ENCODE assay signal across 20 cellular contexts in the genomic region with DNA sequence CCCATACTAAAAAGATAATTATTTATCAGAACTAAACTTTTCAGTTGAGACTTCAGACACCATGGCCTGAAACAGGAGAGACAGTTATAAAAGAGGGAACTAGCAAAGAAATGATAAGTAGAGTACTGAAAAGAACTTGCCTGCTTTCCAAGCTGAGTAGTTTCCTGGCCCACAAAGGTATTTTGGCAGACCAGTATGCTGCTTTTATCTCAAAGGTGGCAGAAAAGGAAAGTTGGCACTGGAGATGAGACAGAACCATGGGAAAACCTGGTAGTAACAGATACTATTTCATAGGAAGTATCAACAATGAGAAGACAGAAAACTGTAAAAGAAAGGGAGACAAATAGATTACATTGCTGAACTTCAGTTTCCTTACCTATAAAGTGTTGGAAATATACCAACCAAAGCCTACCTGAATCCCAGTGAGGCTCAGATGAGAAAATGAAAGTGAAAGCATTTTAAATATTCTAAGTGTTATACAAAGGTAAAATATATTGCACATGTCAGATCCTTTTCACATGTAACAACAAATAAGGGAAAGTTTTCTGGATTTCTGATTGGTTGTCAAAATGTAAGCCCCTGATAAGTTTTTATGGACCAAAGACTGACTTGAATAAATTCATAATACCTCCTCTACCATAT.
A peak's percentile ranks its signal among the peaks of the same experiment; 100 is the strongest.
DNase-seq lines count a peak whose midpoint lies in the region; ATAC-seq and TF ChIP-seq lines count a peak whose summit lies in the region.
"Had no signal": no experiment of that assay in that cellular context is flagged by ENCODE, and none has a peak within 500 bp of the region (broad histone marks: within the 10 kb centered on the region; RNA-seq: fewer than 3 reads in every experiment).

No MANE protein-coding gene starts in this region.

- CTCF ChIA-PET in activated naive CD4-positive, alpha-beta T cell treated with anti-CD3 and anti-CD28 coated beads, Interleukin-2, amount 10 ng/mL, durations not matched to agents 7 days and 5 days (lab: Charles Lee) = no interaction called here

- TF ChIP-seq CTCF in GM23338 (conservative IDR thresholded peaks at IDR 0.05; ENCODE audit: low read depth in 2 of 2) = no peak

- no peaks in the 10 kb centered on the region for H3K36me3 Mint-ChIP-seq in activated naive CD4-positive, alpha-beta T cell treated with anti-CD3 and anti-CD28 coated beads, Interleukin-2, amount 10 ng/mL, durations not matched to agents 7 days and 5 days
- no peaks in the 10 kb centered on the region for H3K36me3 Mint-ChIP-seq in GM23338 (ENCODE audit: low read depth)
- no peaks in the 10 kb centered on the region for H3K36me3 Mint-ChIP-seq in T-helper 17 cell (ENCODE audit: low read depth)
- H3K36me3 Mint-ChIP-seq in naive thymus-derived CD8-positive, alpha-beta T cell = no peaks in the 10 kb centered on the region

- POLR2A ChIA-PET in naive thymus-derived CD8-positive, alpha-beta T cell (lab: Charles Lee) = no interaction called here

- no peaks in the 10 kb centered on the region for H3K9me2 ChIP-seq in GM23338 (ENCODE audit: insufficient read depth)
- H3K9me2 ChIP-seq: SK-N-SH had no signal

- H3K27me3 Mint-ChIP-seq in activated naive CD4-positive, alpha-beta T cell treated with anti-CD3 and anti-CD28 coated beads, Interleukin-2, amount 10 ng/mL, durations not matched to agents 7 days and 5 days = no peaks in the 10 kb centered on the region
- H3K27me3 Mint-ChIP-seq in GM23338 (ENCODE audit: insufficient read depth, low read depth, poor library complexity) (peaks cover 2% of the 10 kb centered on the region), T-helper 17 cell (no peaks in the 10 kb centered on the region)
- H3K27me3 Mint-ChIP-seq in naive thymus-derived CD8-positive, alpha-beta T cell = peaks cover 0 to 4% (median 0%) of the 10 kb centered on the region in 5 donors

- H3K79me2 ChIP-seq in GM23338 (replicated peaks; ENCODE audit: insufficient read depth) = no peaks in the 10 kb centered on the region

- H3K27ac Mint-ChIP-seq in activated naive CD4-positive, alpha-beta T cell treated with anti-CD3 and anti-CD28 coated beads, Interleukin-2, amount 10 ng/mL, durations not matched to agents 7 days and 5 days = peak overlapping the region; percentile 5
- H3K27ac Mint-ChIP-seq in GM23338 (no peak overlapping the region), T-helper 17 cell (peak overlapping the region; percentile 74)
- peak overlapping the region in 7 of 10 donors; percentile 4 to 78 (median 36) for H3K27ac Mint-ChIP-seq in naive thymus-derived CD8-positive, alpha-beta T cell
- H3K27ac Mint-ChIP-seq: HFFc6 had no signal

- no peak overlapping the region for H3K4me3 Mint-ChIP-seq in activated naive CD4-positive, alpha-beta T cell treated with anti-CD3 and anti-CD28 coated beads, Interleukin-2, amount 10 ng/mL, durations not matched to agents 7 days and 5 days
- H3K4me3 Mint-ChIP-seq in GM23338 (no peak overlapping the region), T-helper 17 cell (peak overlapping the region; percentile 81)
- H3K4me3 Mint-ChIP-seq in naive thymus-derived CD8-positive, alpha-beta T cell = peak overlapping the region in 9 of 10 donors; percentile 24 to 68 (median 48)
- H3K4me3 Mint-ChIP-seq: HFFc6, neural crest cell had no signal

- H3K36me3 ChIP-seq in GM23338 (ENCODE audit: insufficient read depth) = no peaks in the 10 kb centered on the region

- H3K4me3 ChIP-seq in GM23338 = no peak overlapping the region
- H3K4me3 ChIP-seq: lung had no signal

- no peak for DNase-seq in activated naive CD4-positive, alpha-beta T cell treated with anti-CD3 and anti-CD28 coated beads, Interleukin-2, amount 10 ng/mL, durations not matched to agents 7 days and 5 days
- DNase-seq in activated naive CD4-positive, alpha-beta T cell treated with Interleukin-2 at 50 U/mL for 16 hours = no peak
- DNase-seq in GM23338 (ENCODE audit: low spot score) = no peak
- DNase-seq in T-helper 17 cell = no peak
- DNase-seq in naive thymus-derived CD8-positive, alpha-beta T cell = no peak
- DNase-seq in KBM-7 = no peak
- DNase-seq in nucleus accumbens (lab: John Stamatoyannopoulos, UW) = no peak
- DNase-seq: activated CD4-positive, CD25-positive, alpha-beta regulatory T cell; amniotic stem cell; cerebellar nuclear complex; foreskin melanocyte; HFFc6; Karpas-422; NCI-H1417 treated with DMSO at 0.1 percent for 48 hours; NCI-H446; retina; SK-N-SH had no signal

- H4K20me1 ChIP-seq in GM23338 (replicated peaks; ENCODE audit: insufficient read depth) = no peaks in the 10 kb centered on the region

- peak overlapping the region; percentile 25; the same call in 1 of the 2 replicates for H2AFZ ChIP-seq in GM23338

- no peaks in the 10 kb centered on the region for H3K9me3 ChIP-seq in T-helper 17 cell (ENCODE audit: control insufficient read depth, low read length, poor library complexity, severe bottlenecking)
- H3K9me3 ChIP-seq: SK-N-SH had no signal

- peaks cover 2% of the 10 kb centered on the region for H3K9me3 Mint-ChIP-seq in activated naive CD4-positive, alpha-beta T cell treated with anti-CD3 and anti-CD28 coated beads, Interleukin-2, amount 10 ng/mL, durations not matched to agents 7 days and 5 days
- H3K9me3 Mint-ChIP-seq in GM23338 = no peaks in the 10 kb centered on the region
- no peaks in the 10 kb centered on the region for H3K9me3 Mint-ChIP-seq in naive thymus-derived CD8-positive, alpha-beta T cell
- H3K9me3 Mint-ChIP-seq: neural crest cell had no signal

- H3K27ac ChIP-seq in GM23338 (ENCODE audit: low read depth) = no peak overlapping the region

- ATAC-seq in GM23338 = no peak
- ATAC-seq in T-helper 17 cell = no peak
- ATAC-seq in naive thymus-derived CD8-positive, alpha-beta T cell = no peak
- ATAC-seq in GM18858 (IDR thresholded peaks at IDR 0.05; ENCODE audit: unreplicated experiment) = no peak

- no peaks in the 10 kb centered on the region; the same call in 1 of the 2 replicates for H3K4me1 ChIP-seq in GM23338 (ENCODE audit: insufficient read depth)

- no peaks in the 10 kb centered on the region for H3F3A ChIP-seq in GM23338 (replicated peaks; ENCODE audit: low read depth)

- H3K27me3 ChIP-seq in GM23338 (ENCODE audit: insufficient read depth) = no peaks in the 10 kb centered on the region

- no peak overlapping the region for H3K4me2 ChIP-seq in GM23338
- H3K4me2 ChIP-seq: SK-N-SH had no signal

- peaks cover 16% of the 10 kb centered on the region for H3K4me1 Mint-ChIP-seq in activated naive CD4-positive, alpha-beta T cell treated with anti-CD3 and anti-CD28 coated beads, Interleukin-2, amount 10 ng/mL, durations not matched to agents 7 days and 5 days
- peaks cover 8% of the 10 kb centered on the region for H3K4me1 Mint-ChIP-seq in GM23338
- H3K4me1 Mint-ChIP-seq in T-helper 17 cell = peaks cover 14% of the 10 kb centered on the region
- peaks cover 6 to 22% (median 18%) of the 10 kb centered on the region in 4 donors for H3K4me1 Mint-ChIP-seq in naive thymus-derived CD8-positive, alpha-beta T cell

- in situ Hi-C loops in KBM-7 (cut with MboI; ENCODE audit: low pct_unique_long_range_greater_than_20kb, low sequenced_read_pairs) = no loop called here

TF ChIP-seq in GM23338, 12 proteins besides CTCF, POLR2A, EP300 and RAD21 (continues in another document):
- TF ChIP-seq, protein P1, sequence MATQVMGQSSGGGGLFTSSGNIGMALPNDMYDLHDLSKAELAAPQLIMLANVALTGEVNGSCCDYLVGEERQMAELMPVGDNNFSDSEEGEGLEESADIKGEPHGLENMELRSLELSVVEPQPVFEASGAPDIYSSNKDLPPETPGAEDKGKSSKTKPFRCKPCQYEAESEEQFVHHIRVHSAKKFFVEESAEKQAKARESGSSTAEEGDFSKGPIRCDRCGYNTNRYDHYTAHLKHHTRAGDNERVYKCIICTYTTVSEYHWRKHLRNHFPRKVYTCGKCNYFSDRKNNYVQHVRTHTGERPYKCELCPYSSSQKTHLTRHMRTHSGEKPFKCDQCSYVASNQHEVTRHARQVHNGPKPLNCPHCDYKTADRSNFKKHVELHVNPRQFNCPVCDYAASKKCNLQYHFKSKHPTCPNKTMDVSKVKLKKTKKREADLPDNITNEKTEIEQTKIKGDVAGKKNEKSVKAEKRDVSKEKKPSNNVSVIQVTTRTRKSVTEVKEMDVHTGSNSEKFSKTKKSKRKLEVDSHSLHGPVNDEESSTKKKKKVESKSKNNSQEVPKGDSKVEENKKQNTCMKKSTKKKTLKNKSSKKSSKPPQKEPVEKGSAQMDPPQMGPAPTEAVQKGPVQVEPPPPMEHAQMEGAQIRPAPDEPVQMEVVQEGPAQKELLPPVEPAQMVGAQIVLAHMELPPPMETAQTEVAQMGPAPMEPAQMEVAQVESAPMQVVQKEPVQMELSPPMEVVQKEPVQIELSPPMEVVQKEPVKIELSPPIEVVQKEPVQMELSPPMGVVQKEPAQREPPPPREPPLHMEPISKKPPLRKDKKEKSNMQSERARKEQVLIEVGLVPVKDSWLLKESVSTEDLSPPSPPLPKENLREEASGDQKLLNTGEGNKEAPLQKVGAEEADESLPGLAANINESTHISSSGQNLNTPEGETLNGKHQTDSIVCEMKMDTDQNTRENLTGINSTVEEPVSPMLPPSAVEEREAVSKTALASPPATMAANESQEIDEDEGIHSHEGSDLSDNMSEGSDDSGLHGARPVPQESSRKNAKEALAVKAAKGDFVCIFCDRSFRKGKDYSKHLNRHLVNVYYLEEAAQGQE (IDR thresholded peaks at IDR 0.05; ENCODE audit: unreplicated experiment) = no peak
- TF ChIP-seq ZNF331 (CRISPR knock-in tag; IDR thresholded peaks at IDR 0.05; ENCODE audit: low read depth) = no peak

Comparison
In these comparisons a context has a peak if more than half of its experiments do, and no peak if none do; other contexts are left out.
1. H3K4me3 Mint-ChIP-seq: peak in T-helper 17 cell (single experiment) and naive thymus-derived CD8-positive, alpha-beta T cell (9 of 10); none in activated naive CD4-positive, alpha-beta T cell treated with anti-CD3 and anti-CD28 coated beads, Interleukin-2, amount 10 ng/mL, durations not matched to agents 7 days and 5 days (single experiment) and GM23338 (single experiment).